In genomic region chr12:4307593-4308333, GRCh38 we compare ENCODE assay signal across 1 cellular context.
TF ChIP-seq lines count a peak whose summit lies in the region.

No MANE protein-coding gene starts in this region.

TF ChIP-seq in HEK293, 187 proteins besides CTCF, POLR2A, EP300 and RAD21 (continued from another document):
- TF ChIP-seq, protein P1, sequence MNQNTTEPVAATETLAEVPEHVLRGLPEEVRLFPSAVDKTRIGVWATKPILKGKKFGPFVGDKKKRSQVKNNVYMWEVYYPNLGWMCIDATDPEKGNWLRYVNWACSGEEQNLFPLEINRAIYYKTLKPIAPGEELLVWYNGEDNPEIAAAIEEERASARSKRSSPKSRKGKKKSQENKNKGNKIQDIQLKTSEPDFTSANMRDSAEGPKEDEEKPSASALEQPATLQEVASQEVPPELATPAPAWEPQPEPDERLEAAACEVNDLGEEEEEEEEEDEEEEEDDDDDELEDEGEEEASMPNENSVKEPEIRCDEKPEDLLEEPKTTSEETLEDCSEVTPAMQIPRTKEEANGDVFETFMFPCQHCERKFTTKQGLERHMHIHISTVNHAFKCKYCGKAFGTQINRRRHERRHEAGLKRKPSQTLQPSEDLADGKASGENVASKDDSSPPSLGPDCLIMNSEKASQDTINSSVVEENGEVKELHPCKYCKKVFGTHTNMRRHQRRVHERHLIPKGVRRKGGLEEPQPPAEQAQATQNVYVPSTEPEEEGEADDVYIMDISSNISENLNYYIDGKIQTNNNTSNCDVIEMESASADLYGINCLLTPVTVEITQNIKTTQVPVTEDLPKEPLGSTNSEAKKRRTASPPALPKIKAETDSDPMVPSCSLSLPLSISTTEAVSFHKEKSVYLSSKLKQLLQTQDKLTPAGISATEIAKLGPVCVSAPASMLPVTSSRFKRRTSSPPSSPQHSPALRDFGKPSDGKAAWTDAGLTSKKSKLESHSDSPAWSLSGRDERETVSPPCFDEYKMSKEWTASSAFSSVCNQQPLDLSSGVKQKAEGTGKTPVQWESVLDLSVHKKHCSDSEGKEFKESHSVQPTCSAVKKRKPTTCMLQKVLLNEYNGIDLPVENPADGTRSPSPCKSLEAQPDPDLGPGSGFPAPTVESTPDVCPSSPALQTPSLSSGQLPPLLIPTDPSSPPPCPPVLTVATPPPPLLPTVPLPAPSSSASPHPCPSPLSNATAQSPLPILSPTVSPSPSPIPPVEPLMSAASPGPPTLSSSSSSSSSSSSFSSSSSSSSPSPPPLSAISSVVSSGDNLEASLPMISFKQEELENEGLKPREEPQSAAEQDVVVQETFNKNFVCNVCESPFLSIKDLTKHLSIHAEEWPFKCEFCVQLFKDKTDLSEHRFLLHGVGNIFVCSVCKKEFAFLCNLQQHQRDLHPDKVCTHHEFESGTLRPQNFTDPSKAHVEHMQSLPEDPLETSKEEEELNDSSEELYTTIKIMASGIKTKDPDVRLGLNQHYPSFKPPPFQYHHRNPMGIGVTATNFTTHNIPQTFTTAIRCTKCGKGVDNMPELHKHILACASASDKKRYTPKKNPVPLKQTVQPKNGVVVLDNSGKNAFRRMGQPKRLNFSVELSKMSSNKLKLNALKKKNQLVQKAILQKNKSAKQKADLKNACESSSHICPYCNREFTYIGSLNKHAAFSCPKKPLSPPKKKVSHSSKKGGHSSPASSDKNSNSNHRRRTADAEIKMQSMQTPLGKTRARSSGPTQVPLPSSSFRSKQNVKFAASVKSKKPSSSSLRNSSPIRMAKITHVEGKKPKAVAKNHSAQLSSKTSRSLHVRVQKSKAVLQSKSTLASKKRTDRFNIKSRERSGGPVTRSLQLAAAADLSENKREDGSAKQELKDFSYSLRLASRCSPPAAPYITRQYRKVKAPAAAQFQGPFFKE (tag by site-specific recombination; IDR thresholded peaks at IDR 0.05; ENCODE audit: borderline replicate concordance): no peak
- TF ChIP-seq ZNF843 (tag by site-specific recombination; IDR thresholded peaks at IDR 0.05) (no peak), ZSCAN30 (tag by site-specific recombination; IDR thresholded peaks at IDR 0.05) (peak; percentile 58; the same call in 1 of the 2 replicates), ZNF202 (tag by site-specific recombination; IDR thresholded peaks at IDR 0.05; ENCODE audit: borderline replicate concordance) (no peak), ZBTB48 (tag by site-specific recombination; IDR thresholded peaks at IDR 0.05) (0 out of 2 replicates have a peak, but pooled peaks have one; percentile 24), ZNF10 (tag by site-specific recombination; IDR thresholded peaks at IDR 0.05) (peak; percentile 86), GLIS2 (tag by site-specific recombination; IDR thresholded peaks at IDR 0.05) (peak; percentile 66), ZNF600 (tag by site-specific recombination; IDR thresholded peaks at IDR 0.05) (peak; percentile 97), KLF16 (tag by site-specific recombination; IDR thresholded peaks at IDR 0.05) (peak; percentile 33; the same call in 1 of the 2 replicates), ZNF211 (tag by site-specific recombination; IDR thresholded peaks at IDR 0.05; ENCODE audit: low read depth) (no peak), ZNF560 (tag by site-specific recombination; IDR thresholded peaks at IDR 0.05; ENCODE audit: borderline replicate concordance) (no peak), ZNF335 (tag by site-specific recombination; conservative IDR thresholded peaks at IDR 0.05) (0 out of 2 replicates have a peak, but pooled peaks have one; percentile 20), GLIS1 (tag by site-specific recombination; IDR thresholded peaks at IDR 0.05) (peak; percentile 70), EGR2 (tag by site-specific recombination; IDR thresholded peaks at IDR 0.05; ENCODE audit: low read depth) (peak; percentile 63; the same call in 1 of the 2 replicates), ZNF654 (tag by site-specific recombination; IDR thresholded peaks at IDR 0.05; ENCODE audit: low read depth) (peak; percentile 88), ZNF639 (tag by site-specific recombination; IDR thresholded peaks at IDR 0.05) (no peak), ZNF140 (tag by site-specific recombination; IDR thresholded peaks at IDR 0.05) (no peak), IKZF3 (tag by site-specific recombination; IDR thresholded peaks at IDR 0.05) (no peak), ZNF341 (tag by site-specific recombination; IDR thresholded peaks at IDR 0.05; ENCODE audit: low read depth) (peak; percentile 64)
- TF ChIP-seq, protein P2, sequence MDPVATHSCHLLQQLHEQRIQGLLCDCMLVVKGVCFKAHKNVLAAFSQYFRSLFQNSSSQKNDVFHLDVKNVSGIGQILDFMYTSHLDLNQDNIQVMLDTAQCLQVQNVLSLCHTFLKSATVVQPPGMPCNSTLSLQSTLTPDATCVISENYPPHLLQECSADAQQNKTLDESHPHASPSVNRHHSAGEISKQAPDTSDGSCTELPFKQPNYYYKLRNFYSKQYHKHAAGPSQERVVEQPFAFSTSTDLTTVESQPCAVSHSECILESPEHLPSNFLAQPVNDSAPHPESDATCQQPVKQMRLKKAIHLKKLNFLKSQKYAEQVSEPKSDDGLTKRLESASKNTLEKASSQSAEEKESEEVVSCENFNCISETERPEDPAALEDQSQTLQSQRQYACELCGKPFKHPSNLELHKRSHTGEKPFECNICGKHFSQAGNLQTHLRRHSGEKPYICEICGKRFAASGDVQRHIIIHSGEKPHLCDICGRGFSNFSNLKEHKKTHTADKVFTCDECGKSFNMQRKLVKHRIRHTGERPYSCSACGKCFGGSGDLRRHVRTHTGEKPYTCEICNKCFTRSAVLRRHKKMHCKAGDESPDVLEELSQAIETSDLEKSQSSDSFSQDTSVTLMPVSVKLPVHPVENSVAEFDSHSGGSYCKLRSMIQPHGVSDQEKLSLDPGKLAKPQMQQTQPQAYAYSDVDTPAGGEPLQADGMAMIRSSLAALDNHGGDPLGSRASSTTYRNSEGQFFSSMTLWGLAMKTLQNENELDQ (tag by site-specific recombination; IDR thresholded peaks at IDR 0.05; ENCODE audit: low read depth): no peak
- TF ChIP-seq, protein P3, sequence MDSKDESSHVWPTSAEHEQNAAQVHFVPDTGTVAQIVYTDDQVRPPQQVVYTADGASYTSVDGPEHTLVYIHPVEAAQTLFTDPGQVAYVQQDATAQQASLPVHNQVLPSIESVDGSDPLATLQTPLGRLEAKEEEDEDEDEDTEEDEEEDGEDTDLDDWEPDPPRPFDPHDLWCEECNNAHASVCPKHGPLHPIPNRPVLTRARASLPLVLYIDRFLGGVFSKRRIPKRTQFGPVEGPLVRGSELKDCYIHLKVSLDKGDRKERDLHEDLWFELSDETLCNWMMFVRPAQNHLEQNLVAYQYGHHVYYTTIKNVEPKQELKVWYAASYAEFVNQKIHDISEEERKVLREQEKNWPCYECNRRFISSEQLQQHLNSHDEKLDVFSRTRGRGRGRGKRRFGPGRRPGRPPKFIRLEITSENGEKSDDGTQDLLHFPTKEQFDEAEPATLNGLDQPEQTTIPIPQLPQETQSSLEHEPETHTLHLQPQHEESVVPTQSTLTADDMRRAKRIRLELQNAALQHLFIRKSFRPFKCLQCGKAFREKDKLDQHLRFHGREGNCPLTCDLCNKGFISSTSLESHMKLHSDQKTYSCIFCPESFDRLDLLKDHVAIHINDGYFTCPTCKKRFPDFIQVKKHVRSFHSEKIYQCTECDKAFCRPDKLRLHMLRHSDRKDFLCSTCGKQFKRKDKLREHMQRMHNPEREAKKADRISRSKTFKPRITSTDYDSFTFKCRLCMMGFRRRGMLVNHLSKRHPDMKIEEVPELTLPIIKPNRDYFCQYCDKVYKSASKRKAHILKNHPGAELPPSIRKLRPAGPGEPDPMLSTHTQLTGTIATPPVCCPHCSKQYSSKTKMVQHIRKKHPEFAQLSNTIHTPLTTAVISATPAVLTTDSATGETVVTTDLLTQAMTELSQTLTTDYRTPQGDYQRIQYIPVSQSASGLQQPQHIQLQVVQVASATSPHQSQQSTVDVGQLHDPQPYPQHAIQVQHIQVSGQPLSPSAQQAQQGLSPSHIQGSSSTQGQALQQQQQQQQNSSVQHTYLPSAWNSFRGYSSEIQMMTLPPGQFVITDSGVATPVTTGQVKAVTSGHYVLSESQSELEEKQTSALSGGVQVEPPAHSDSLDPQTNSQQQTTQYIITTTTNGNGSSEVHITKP (tag by site-specific recombination; IDR thresholded peaks at IDR 0.05): peak; percentile 61
- TF ChIP-seq, protein P4, sequence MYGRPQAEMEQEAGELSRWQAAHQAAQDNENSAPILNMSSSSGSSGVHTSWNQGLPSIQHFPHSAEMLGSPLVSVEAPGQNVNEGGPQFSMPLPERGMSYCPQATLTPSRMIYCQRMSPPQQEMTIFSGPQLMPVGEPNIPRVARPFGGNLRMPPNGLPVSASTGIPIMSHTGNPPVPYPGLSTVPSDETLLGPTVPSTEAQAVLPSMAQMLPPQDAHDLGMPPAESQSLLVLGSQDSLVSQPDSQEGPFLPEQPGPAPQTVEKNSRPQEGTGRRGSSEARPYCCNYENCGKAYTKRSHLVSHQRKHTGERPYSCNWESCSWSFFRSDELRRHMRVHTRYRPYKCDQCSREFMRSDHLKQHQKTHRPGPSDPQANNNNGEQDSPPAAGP (tag by site-specific recombination; IDR thresholded peaks at IDR 0.05): no peak
TF ChIP-seq in HEK293: peak in this region for 18.
